ENCODE assay signal across 12 cellular contexts in the genomic region with DNA sequence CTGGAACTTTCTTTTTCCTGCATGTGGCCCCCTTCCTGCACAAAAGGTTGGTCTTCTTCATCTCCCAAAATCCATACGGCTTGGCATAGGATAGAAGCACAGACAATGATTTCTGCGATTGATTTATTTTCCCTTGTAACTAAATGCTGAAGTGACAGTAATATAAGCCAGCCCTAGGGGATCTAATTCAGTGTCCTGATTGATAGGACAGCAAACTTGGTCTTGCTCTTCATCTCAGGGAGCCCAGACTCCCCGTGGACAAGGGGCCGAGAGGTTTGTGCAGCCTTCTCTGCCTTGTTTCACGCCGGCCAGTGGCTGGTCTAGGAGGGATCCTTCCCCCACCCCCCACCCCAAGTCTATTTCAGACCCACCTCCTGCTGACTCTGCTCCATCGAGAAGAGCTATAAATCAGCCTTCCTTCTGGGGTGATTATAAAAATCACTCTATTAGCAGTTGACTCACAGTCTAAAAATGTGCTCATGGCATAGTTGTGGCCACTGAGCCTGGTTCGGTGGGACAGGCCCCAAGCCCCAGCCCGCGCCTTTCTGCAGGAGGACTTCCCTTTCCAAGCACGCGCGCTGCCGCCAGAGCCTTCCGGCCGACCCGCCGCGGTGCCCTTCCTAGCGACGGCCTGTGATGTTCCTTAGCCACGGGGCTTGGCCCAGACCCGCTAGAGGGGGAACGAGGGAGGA.
DNase-seq lines count a peak whose midpoint lies in the region; ATAC-seq and TF ChIP-seq lines count a peak whose summit lies in the region.
"Had no signal": no experiment of that assay in that cellular context is flagged by ENCODE, and none has a peak within 500 bp of the region (broad histone marks: within the 10 kb centered on the region; RNA-seq: fewer than 3 reads in every experiment).

No MANE protein-coding gene starts in this region.

- ATAC-seq in mucosa of descending colon (peak; percentile 40), HG03442 (IDR thresholded peaks at IDR 0.05; ENCODE audit: unreplicated experiment) (no peak), GM21528 (IDR thresholded peaks at IDR 0.05; ENCODE audit: low FRiP score, unreplicated experiment) (no peak)

- no peak for TF ChIP-seq CTCF in AG10803 (conservative IDR thresholded peaks at IDR 0.05; ENCODE audit: low read length)
- no peak for TF ChIP-seq CTCF in mucosa of descending colon (IDR thresholded peaks at IDR 0.05)

- DNase-seq in AG10803 (ENCODE audit: low read depth) (peak; percentile 95), MG63 (peak; percentile 67), dedifferentiated amniotic fluid mesenchymal stem cell (ENCODE audit: extremely low spot score) (peak; percentile 71), mucosa of descending colon (peak in 2 of 3 donors; percentile 11 to 41), NCI-H1694 treated with DMSO at 0.1 percent for 48 hours (lab: John Stamatoyannopoulos, UW) (no peak)
- DNase-seq in activated T-helper 1 cell treated with anti-CD3 and anti-CD28 coated beads, Interleukin-12 subunit alpha, Interleukin-12 subunit beta, Interleukin-2, Interleukin-4 antibody, amounts not matched to agents 30 ng/mL and 10 ng/mL and 1 ng/mL, durations not matched to agents 14 hours and 24 hours and 36 hours (ENCODE audit: low spot score): no peak
- DNase-seq: activated CD4-positive, alpha-beta T cell treated with anti-CD3 and anti-CD28 coated beads, Interleukin-2, amount 50 U/mL, for 4 hours; effector memory CD4-positive, alpha-beta T cell; NCI-H1694 had no signal

- H3K27ac Mint-ChIP-seq in activated T-helper 1 cell treated with anti-CD3 and anti-CD28 coated beads, Interleukin-12 subunit alpha, Interleukin-12 subunit beta, Interleukin-2, Interleukin-4 antibody, amounts not matched to agents 30 ng/mL and 10 ng/mL and 1 ng/mL, durations not matched to agents 14 hours and 24 hours and 36 hours: no peak overlapping the region
- H3K27ac Mint-ChIP-seq: stimulated activated naive CD8-positive, alpha-beta T cell treated with anti-CD3 and anti-CD28 coated beads, Interleukin-15, Interleukin-2, amounts not matched to agents 100 ng/mL and 50 ng/mL, for 24 hours had no signal

- H3K9me3 ChIP-seq in MG63 (no peaks in the 10 kb centered on the region), mucosa of descending colon (no peaks in the 10 kb centered on the region)

- H3K36me3 ChIP-seq in MG63 (no peaks in the 10 kb centered on the region), mucosa of descending colon (ENCODE audit: low read depth) (no peaks in the 10 kb centered on the region)

- H3K4me3 Mint-ChIP-seq in activated T-helper 1 cell treated with anti-CD3 and anti-CD28 coated beads, Interleukin-12 subunit alpha, Interleukin-12 subunit beta, Interleukin-2, Interleukin-4 antibody, amounts not matched to agents 30 ng/mL and 10 ng/mL and 1 ng/mL, durations not matched to agents 14 hours and 24 hours and 36 hours: no peak overlapping the region
- H3K4me3 Mint-ChIP-seq: stimulated activated naive CD8-positive, alpha-beta T cell treated with anti-CD3 and anti-CD28 coated beads, Interleukin-15, Interleukin-2, amounts not matched to agents 100 ng/mL and 50 ng/mL, for 24 hours had no signal

- no peaks in the 10 kb centered on the region for H3K36me3 Mint-ChIP-seq in activated T-helper 1 cell treated with anti-CD3 and anti-CD28 coated beads, Interleukin-12 subunit alpha, Interleukin-12 subunit beta, Interleukin-2, Interleukin-4 antibody, amounts not matched to agents 30 ng/mL and 10 ng/mL and 1 ng/mL, durations not matched to agents 14 hours and 24 hours and 36 hours (ENCODE audit: low read depth)

- no peaks in the 10 kb centered on the region for H3K4me1 ChIP-seq in mucosa of descending colon (ENCODE audit: low read depth)

- H3K4me1 Mint-ChIP-seq in activated T-helper 1 cell treated with anti-CD3 and anti-CD28 coated beads, Interleukin-12 subunit alpha, Interleukin-12 subunit beta, Interleukin-2, Interleukin-4 antibody, amounts not matched to agents 30 ng/mL and 10 ng/mL and 1 ng/mL, durations not matched to agents 14 hours and 24 hours and 36 hours (ENCODE audit: low read depth): no peaks in the 10 kb centered on the region

- intact Hi-C loops in mucosa of descending colon (cut with DNase I, micrococcal nuclease): no loop called here
- intact Hi-C loops in activated T-helper 1 cell treated with anti-CD3 and anti-CD28 coated beads, Interleukin-12 subunit alpha, Interleukin-12 subunit beta, Interleukin-2, Interleukin-4 antibody, amounts not matched to agents 30 ng/mL and 10 ng/mL and 1 ng/mL, durations not matched to agents 14 hours and 24 hours and 36 hours (cut with micrococcal nuclease): no loop called here

- no peak overlapping the region for H3K4me3 ChIP-seq in AG10803 (ENCODE audit: low read length)
- H3K4me3 ChIP-seq in MG63: no peak overlapping the region
- no peak overlapping the region for H3K4me3 ChIP-seq in mucosa of descending colon

- no peaks in the 10 kb centered on the region for H3K27me3 ChIP-seq in MG63

- no peaks in the 10 kb centered on the region for H3K9me3 Mint-ChIP-seq in activated T-helper 1 cell treated with anti-CD3 and anti-CD28 coated beads, Interleukin-12 subunit alpha, Interleukin-12 subunit beta, Interleukin-2, Interleukin-4 antibody, amounts not matched to agents 30 ng/mL and 10 ng/mL and 1 ng/mL, durations not matched to agents 14 hours and 24 hours and 36 hours
- H3K9me3 Mint-ChIP-seq: stimulated activated naive CD8-positive, alpha-beta T cell treated with anti-CD3 and anti-CD28 coated beads, Interleukin-15, Interleukin-2, amounts not matched to agents 100 ng/mL and 50 ng/mL, for 24 hours had no signal

- no peaks in the 10 kb centered on the region for H3K27me3 Mint-ChIP-seq in activated T-helper 1 cell treated with anti-CD3 and anti-CD28 coated beads, Interleukin-12 subunit alpha, Interleukin-12 subunit beta, Interleukin-2, Interleukin-4 antibody, amounts not matched to agents 30 ng/mL and 10 ng/mL and 1 ng/mL, durations not matched to agents 14 hours and 24 hours and 36 hours (ENCODE audit: insufficient read depth)

Comparison
In these comparisons a context has a peak if more than half of its experiments do, and no peak if none do; other contexts are left out.
1. DNase-seq: peak in AG10803 (single experiment), MG63 (single experiment), dedifferentiated amniotic fluid mesenchymal stem cell (single experiment) and mucosa of descending colon (2 of 3); none in activated T-helper 1 cell treated with anti-CD3 and anti-CD28 coated beads, Interleukin-12 subunit alpha, Interleukin-12 subunit beta, Interleukin-2, Interleukin-4 antibody, amounts not matched to agents 30 ng/mL and 10 ng/mL and 1 ng/mL, durations not matched to agents 14 hours and 24 hours and 36 hours (single experiment) and NCI-H1694 treated with DMSO at 0.1 percent for 48 hours (single experiment).